8 cellular contexts compared by ENCODE assay signal in the genomic region with DNA sequence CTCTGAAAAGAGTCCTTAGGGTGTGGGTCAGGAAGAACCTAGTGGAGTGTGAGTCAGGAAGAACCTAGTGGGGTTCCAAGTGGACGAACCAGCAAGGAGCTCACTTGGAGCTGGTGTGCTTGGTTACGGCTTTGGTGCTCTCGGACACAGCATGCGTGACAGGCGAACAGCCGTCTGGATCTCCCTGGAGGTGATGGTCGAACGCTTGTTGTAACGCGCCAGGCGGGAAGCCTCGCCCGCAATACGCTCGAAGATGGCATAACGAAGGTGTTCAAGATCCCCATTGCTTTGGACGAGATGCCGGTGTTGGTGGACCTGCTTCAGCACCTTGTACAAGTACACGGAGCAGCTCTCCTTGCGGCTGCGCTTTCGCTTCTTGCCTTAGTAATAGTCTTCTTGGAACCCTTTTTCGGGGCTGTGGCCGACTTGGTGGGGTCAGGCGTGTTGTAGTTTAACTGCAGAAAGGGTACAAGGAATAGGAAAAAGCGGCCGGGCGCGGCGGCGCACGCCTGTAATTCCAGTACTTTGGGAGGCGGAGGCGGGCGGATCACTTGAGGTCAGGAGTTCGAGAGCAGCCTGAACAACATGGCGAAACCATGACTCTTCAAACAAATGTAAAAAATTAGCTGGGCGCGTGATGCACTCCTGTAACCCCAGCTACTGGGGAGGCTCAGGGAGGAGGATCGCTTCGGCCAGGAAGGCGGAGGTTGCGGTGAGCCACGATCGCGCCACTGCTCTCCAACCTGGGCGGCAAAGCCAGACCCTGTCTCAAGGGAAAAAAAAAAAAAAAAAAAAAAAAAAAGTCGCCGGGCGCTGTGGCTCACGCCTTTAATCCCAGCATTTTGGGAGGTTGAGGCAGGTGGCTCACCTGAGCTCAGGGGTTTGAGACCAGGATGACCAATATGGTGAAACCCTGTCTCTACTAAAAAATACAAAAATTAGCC. TPM values are rescaled to one million over a fixed set of nuclear protein-coding genes. Genes with fewer than 3 reads are reported as not detected.
DNase-seq lines count a peak whose midpoint lies in the region; ATAC-seq lines count a peak whose summit lies in the region.

No MANE protein-coding gene starts in this region.

- H3K4me1 ChIP-seq in right cardiac atrium (ENCODE audit: control insufficient read depth, insufficient read depth, low read length): peaks cover 8% of the 10 kb centered on the region

- WGBS in right cardiac atrium: 9% methylated on average over 51 of the region's 51 CpGs

- H3K36me3 Mint-ChIP-seq in activated CD4-positive, alpha-beta T cell treated with anti-CD3 and anti-CD28 coated beads, Interleukin-2, amount 10 ng/mL, durations not matched to agents 7 days and 5 days (ENCODE audit: low read depth): peaks cover 10% of the 10 kb centered on the region
- peaks cover 0 to 6% of the 10 kb centered on the region in 2 donors for H3K36me3 Mint-ChIP-seq in activated T-cell treated with anti-CD3 and anti-CD28 coated beads, Interleukin-2, amount 50 U/mL, for 72 hours (ENCODE audit: insufficient read depth in 2 of 2)

- H3K27me3 Mint-ChIP-seq in activated CD4-positive, alpha-beta T cell treated with anti-CD3 and anti-CD28 coated beads, Interleukin-2, amount 10 ng/mL, durations not matched to agents 7 days and 5 days: peaks cover 2% of the 10 kb centered on the region
- H3K27me3 Mint-ChIP-seq in activated T-cell treated with anti-CD3 and anti-CD28 coated beads, Interleukin-2, amount 50 U/mL, for 72 hours (ENCODE audit: low read depth): no peaks in the 10 kb centered on the region

- peak overlapping the region; percentile 99 for H3K4me3 Mint-ChIP-seq in activated CD4-positive, alpha-beta T cell treated with anti-CD3 and anti-CD28 coated beads, Interleukin-2, amount 10 ng/mL, durations not matched to agents 7 days and 5 days
- peak overlapping the region; percentile 85 to 99 for H3K4me3 Mint-ChIP-seq in activated T-cell treated with anti-CD3 and anti-CD28 coated beads, Interleukin-2, amount 50 U/mL, for 72 hours

- POLR2A ChIA-PET in activated CD4-positive, alpha-beta T cell treated with anti-CD3 and anti-CD28 coated beads, Interleukin-2, amount 10 ng/mL, durations not matched to agents 7 days and 5 days (lab: Charles Lee): interaction anchor here (0.6 to 12.5 kb wide), 24 partner anchors 8 to 1844 kb away, joined by 3 to 593 read pairs (median 8); a partner anchor contains a TSS

- no peaks in the 10 kb centered on the region for H3K9me3 Mint-ChIP-seq in activated CD4-positive, alpha-beta T cell treated with anti-CD3 and anti-CD28 coated beads, Interleukin-2, amount 10 ng/mL, durations not matched to agents 7 days and 5 days
- no peaks in the 10 kb centered on the region for H3K9me3 Mint-ChIP-seq in activated T-cell treated with anti-CD3 and anti-CD28 coated beads, Interleukin-2, amount 50 U/mL, for 72 hours

- peak overlapping the region; percentile 81 for H3K4me3 ChIP-seq in right cardiac atrium (ENCODE audit: low read length)

- H3K9me3 ChIP-seq in right cardiac atrium (ENCODE audit: control insufficient read depth, low read length): no peaks in the 10 kb centered on the region

- H3K27ac Mint-ChIP-seq in activated CD4-positive, alpha-beta T cell treated with anti-CD3 and anti-CD28 coated beads, Interleukin-2, amount 10 ng/mL, durations not matched to agents 7 days and 5 days: peak overlapping the region; percentile 100
- H3K27ac Mint-ChIP-seq in activated T-cell treated with anti-CD3 and anti-CD28 coated beads, Interleukin-2, amount 50 U/mL, for 72 hours: peak overlapping the region; percentile 99

- H3K4me1 Mint-ChIP-seq in activated CD4-positive, alpha-beta T cell treated with anti-CD3 and anti-CD28 coated beads, Interleukin-2, amount 10 ng/mL, durations not matched to agents 7 days and 5 days: peaks cover 58% of the 10 kb centered on the region
- peaks cover 62% of the 10 kb centered on the region for H3K4me1 Mint-ChIP-seq in activated T-cell treated with anti-CD3 and anti-CD28 coated beads, Interleukin-2, amount 50 U/mL, for 72 hours (ENCODE audit: low read depth)

- intact Hi-C loops in right cardiac atrium (cut with DNase I): no loop called here

- H3K27me3 ChIP-seq in right cardiac atrium (ENCODE audit: control insufficient read depth, insufficient read depth): no peaks in the 10 kb centered on the region

- CTCF ChIA-PET in activated CD4-positive, alpha-beta T cell treated with anti-CD3 and anti-CD28 coated beads, Interleukin-2, amount 10 ng/mL, durations not matched to agents 7 days and 5 days (lab: Charles Lee): interaction anchor here (0.6 to 6.3 kb wide), 15 partner anchors 12 to 1666 kb away, joined by 3 to 47 read pairs (median 6); a partner anchor contains a TSS

- ATAC-seq in activated T-cell treated with anti-CD3 and anti-CD28 coated beads, Interleukin-2, amount 50 U/mL, for 72 hours (replicated peaks in 1 of 2): no peak
- ATAC-seq in right cardiac atrium: peak in 1 of 2 donors; percentile 28

- peak; percentile 45 for DNase-seq in activated CD4-positive, alpha-beta T cell treated with anti-CD3 and anti-CD28 coated beads, Interleukin-2, amount 10 ng/mL, durations not matched to agents 7 days and 5 days
- DNase-seq in activated CD4-positive, alpha-beta T cell treated with anti-CD3 and anti-CD28 coated beads, Interleukin-2, amount 50 U/mL, for 1 hour: no peak
- DNase-seq in activated T-cell treated with anti-CD3 and anti-CD28 coated beads, Interleukin-2, amount 50 U/mL, for 72 hours: peak; percentile 34 to 41
- DNase-seq in right cardiac atrium: peak; percentile 22 to 63 (median 61)
- peak; percentile 28 to 37 for DNase-seq in stimulated activated CD4-positive, alpha-beta T cell treated with anti-CD3 and anti-CD28 coated beads, Interleukin-2, amount 100 ng/mL, for 24 hours
- DNase-seq in HuH-7.5 (ENCODE audit: low spot score): no peak
- no peak for DNase-seq in NCI-H1092 (lab: John Stamatoyannopoulos, UW)
- no peak for DNase-seq in GM19240 (ENCODE audit: insufficient read length, low spot score)

- H3K27ac ChIP-seq in right cardiac atrium (ENCODE audit: low read length): peak overlapping the region; percentile 49

RNA-seq across cellular contexts. Expression of a gene that starts 48.0 kb away (rescaled TPM):
- not detected for total RNA-seq in activated CD4-positive, alpha-beta T cell treated with anti-CD3 and anti-CD28 coated beads, Interleukin-2, amount 10 ng/mL, durations not matched to agents 7 days and 5 days
- not detected for total RNA-seq in activated T-cell treated with anti-CD3 and anti-CD28 coated beads, Interleukin-2, amount 50 U/mL, for 72 hours
- not detected for total RNA-seq in right cardiac atrium
- polyA plus RNA-seq in right cardiac atrium: not detected

Comparison
In these comparisons a context has a peak if more than half of its experiments do, and no peak if none do; other contexts are left out.
1. DNase-seq: peak in activated CD4-positive, alpha-beta T cell treated with anti-CD3 and anti-CD28 coated beads, Interleukin-2, amount 10 ng/mL, durations not matched to agents 7 days and 5 days (single experiment), activated T-cell treated with anti-CD3 and anti-CD28 coated beads, Interleukin-2, amount 50 U/mL, for 72 hours (2 of 2), right cardiac atrium (3 of 3) and stimulated activated CD4-positive, alpha-beta T cell treated with anti-CD3 and anti-CD28 coated beads, Interleukin-2, amount 100 ng/mL, for 24 hours (2 of 2); none in activated CD4-positive, alpha-beta T cell treated with anti-CD3 and anti-CD28 coated beads, Interleukin-2, amount 50 U/mL, for 1 hour (single experiment), HuH-7.5 (single experiment), NCI-H1092 (single experiment) and GM19240 (single experiment).